10 cellular contexts compared by ENCODE assay signal in genomic region chr20:13325033-13325432, GRCh38.
DNase-seq lines count a peak whose midpoint lies in the region; ATAC-seq and TF ChIP-seq lines count a peak whose summit lies in the region.
"Had no signal": no experiment of that assay in that cellular context is flagged by ENCODE, and none has a peak within 500 bp of the region (broad histone marks: within the 10 kb centered on the region; RNA-seq: fewer than 3 reads in every experiment).

No MANE protein-coding gene starts in this region.

- POLR2A ChIA-PET in activated CD4-positive, alpha-beta T cell treated with anti-CD3 and anti-CD28 coated beads, Interleukin-2, amount 10 ng/mL, durations not matched to agents 7 days and 5 days (lab: Charles Lee) = interaction anchor here (0.6 kb wide), 1 partner anchor 18 kb away, joined by 3 read pairs; no protein-coding TSS in a partner anchor

- no peaks in the 10 kb centered on the region for H3K4me1 ChIP-seq in lower lobe of right lung

- BruUV-seq in Calu3 (replicated peaks; lab: Mats Ljungman, UMichigan) = no TSS peak

- ATAC-seq in HG02678 (IDR thresholded peaks at IDR 0.05; ENCODE audit: unreplicated experiment) (peak; percentile 47), lower lobe of right lung (peak; percentile 38 to 44), GM18870 (IDR thresholded peaks at IDR 0.05; ENCODE audit: unreplicated experiment) (no peak)
- ATAC-seq: activated naive CD4-positive, alpha-beta T cell treated with anti-CD3 and anti-CD28 coated beads, Interleukin-2, amount 50 U/mL, for 72 hours had no signal

- TF ChIP-seq CTCF in Calu3 (IDR thresholded peaks at IDR 0.05; ENCODE audit: unreplicated experiment) (peak; percentile 68), lower lobe of right lung (IDR thresholded peaks at IDR 0.05) (peak; percentile 40)

- H3K27ac Mint-ChIP-seq in Calu3 (ENCODE audit: unreplicated experiment) = no peak overlapping the region
- H3K27ac Mint-ChIP-seq in activated CD4-positive, alpha-beta T cell treated with anti-CD3 and anti-CD28 coated beads, Interleukin-2, amount 10 ng/mL, durations not matched to agents 7 days and 5 days = no peak overlapping the region
- H3K27ac Mint-ChIP-seq: activated naive CD4-positive, alpha-beta T cell treated with anti-CD3 and anti-CD28 coated beads, Interleukin-2, amount 50 U/mL, for 72 hours had no signal

- no peaks in the 10 kb centered on the region for H3K27me3 ChIP-seq in lower lobe of right lung (ENCODE audit: low read depth)

- H3K36me3 Mint-ChIP-seq in Calu3 (ENCODE audit: insufficient read depth, unreplicated experiment) = no peaks in the 10 kb centered on the region
- H3K36me3 Mint-ChIP-seq in activated CD4-positive, alpha-beta T cell treated with anti-CD3 and anti-CD28 coated beads, Interleukin-2, amount 10 ng/mL, durations not matched to agents 7 days and 5 days (ENCODE audit: low read depth) = no peaks in the 10 kb centered on the region
- H3K36me3 Mint-ChIP-seq: activated naive CD4-positive, alpha-beta T cell treated with anti-CD3 and anti-CD28 coated beads, Interleukin-2, amount 50 U/mL, for 72 hours had no signal

- H3K9me3 Mint-ChIP-seq in Calu3 (ENCODE audit: low read depth, unreplicated experiment) = peaks cover 6% of the 10 kb centered on the region
- H3K9me3 Mint-ChIP-seq in activated CD4-positive, alpha-beta T cell treated with anti-CD3 and anti-CD28 coated beads, Interleukin-2, amount 10 ng/mL, durations not matched to agents 7 days and 5 days = peaks cover 3% of the 10 kb centered on the region
- H3K9me3 Mint-ChIP-seq: activated naive CD4-positive, alpha-beta T cell treated with anti-CD3 and anti-CD28 coated beads, Interleukin-2, amount 50 U/mL, for 72 hours had no signal

- no peaks in the 10 kb centered on the region for H3K36me3 ChIP-seq in lower lobe of right lung

- H3K4me1 Mint-ChIP-seq in Calu3 (ENCODE audit: low read depth, unreplicated experiment) = peaks cover 21% of the 10 kb centered on the region
- peaks cover 4% of the 10 kb centered on the region for H3K4me1 Mint-ChIP-seq in activated CD4-positive, alpha-beta T cell treated with anti-CD3 and anti-CD28 coated beads, Interleukin-2, amount 10 ng/mL, durations not matched to agents 7 days and 5 days

- H3K27me3 Mint-ChIP-seq in Calu3 (ENCODE audit: unreplicated experiment) = no peaks in the 10 kb centered on the region
- H3K27me3 Mint-ChIP-seq in activated CD4-positive, alpha-beta T cell treated with anti-CD3 and anti-CD28 coated beads, Interleukin-2, amount 10 ng/mL, durations not matched to agents 7 days and 5 days = peaks cover 8% of the 10 kb centered on the region

- CTCF ChIA-PET in Calu3 (lab: Charles Lee) = interaction anchor here (0.6 to 1.9 kb wide), 6 partner anchors 96 to 447 kb away, joined by 3 to 48 read pairs (median 3); no protein-coding TSS in a partner anchor
- CTCF ChIA-PET in activated CD4-positive, alpha-beta T cell treated with anti-CD3 and anti-CD28 coated beads, Interleukin-2, amount 10 ng/mL, durations not matched to agents 7 days and 5 days (lab: Charles Lee) = interaction anchor here (1.3 kb wide), 1 partner anchor 17 kb away, joined by 3 read pairs; no protein-coding TSS in a partner anchor

- H3K27ac ChIP-seq in lower lobe of right lung = no peak overlapping the region

- H3K4me3 Mint-ChIP-seq in Calu3 (ENCODE audit: low read depth, unreplicated experiment) = no peak overlapping the region
- no peak overlapping the region for H3K4me3 Mint-ChIP-seq in activated CD4-positive, alpha-beta T cell treated with anti-CD3 and anti-CD28 coated beads, Interleukin-2, amount 10 ng/mL, durations not matched to agents 7 days and 5 days

- intact Hi-C loops in Calu3 (cut with micrococcal nuclease; ENCODE audit: unreplicated experiment) = loop anchor here (1.0 kb wide), 1 partner anchor 221 kb away; no protein-coding TSS in a partner anchor
- intact Hi-C loops in lower lobe of right lung (cut with DNase I) = no loop called here

- peak; percentile 67 for DNase-seq in Calu3
- DNase-seq in amniotic epithelial cell (ENCODE audit: low read depth) = peak; percentile 15
- DNase-seq in lower lobe of right lung = no peak
- no peak for DNase-seq in GF-D8 (lab: John Stamatoyannopoulos, UW)
- DNase-seq in activated CD4-positive, alpha-beta T cell treated with anti-CD3 and anti-CD28 coated beads, Interleukin-2, amount 10 ng/mL, durations not matched to agents 7 days and 5 days = no peak
- no peak for DNase-seq in CD1c-positive myeloid dendritic cell (ENCODE audit: extremely low spot score)
- DNase-seq: stimulated activated CD4-positive, alpha-beta T cell treated with anti-CD3 and anti-CD28 coated beads, Interleukin-2, amount 100 ng/mL, for 48 hours had no signal

- no peaks in the 10 kb centered on the region for H3K9me3 ChIP-seq in lower lobe of right lung

- H3K4me3 ChIP-seq in lower lobe of right lung = no peak overlapping the region

Comparison
In these comparisons a context has a peak if more than half of its experiments do, and no peak if none do; other contexts are left out.
1. DNase-seq: peak in Calu3 (single experiment) and amniotic epithelial cell (single experiment); none in lower lobe of right lung (single experiment), GF-D8 (single experiment), activated CD4-positive, alpha-beta T cell treated with anti-CD3 and anti-CD28 coated beads, Interleukin-2, amount 10 ng/mL, durations not matched to agents 7 days and 5 days (single experiment) and CD1c-positive myeloid dendritic cell (single experiment).